In the genomic region with DNA sequence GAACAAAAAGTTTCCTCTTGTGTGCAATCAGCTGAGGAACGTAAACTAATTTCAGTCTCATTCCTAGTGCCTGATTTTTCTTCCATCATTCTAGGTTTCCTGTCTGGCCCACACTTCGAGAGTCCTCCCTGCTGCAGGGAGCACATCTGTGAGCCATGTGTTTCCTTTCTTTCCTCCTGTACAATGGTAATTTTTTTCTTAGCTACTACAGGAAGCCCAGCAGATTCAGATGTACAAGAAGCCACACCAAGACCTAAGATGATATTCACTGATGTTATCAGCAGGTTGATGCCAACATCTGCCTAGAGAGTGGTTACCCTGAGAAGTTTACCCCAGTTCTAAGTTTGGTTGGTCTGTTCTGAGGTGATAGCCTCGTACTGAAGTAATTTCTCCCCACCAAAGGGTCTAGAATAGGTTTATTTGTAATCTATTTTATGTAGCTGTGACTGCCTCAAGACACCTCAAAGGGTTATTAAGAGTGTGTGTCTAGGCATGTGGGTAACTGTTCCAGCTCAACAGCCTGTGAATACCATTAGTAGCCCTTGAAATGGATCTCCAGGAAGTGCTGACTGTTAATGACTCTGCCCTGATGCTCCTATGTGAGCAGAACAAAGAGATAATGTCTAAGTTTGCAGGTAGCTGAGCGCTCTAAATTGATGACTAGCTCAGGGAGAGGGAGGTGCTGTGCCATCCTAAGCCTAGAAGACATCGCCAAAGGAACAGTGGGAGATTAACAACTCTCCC, we compare ENCODE assay signal across 22 cellular contexts. TPM values are rescaled to one million over a fixed set of nuclear protein-coding genes. Genes with fewer than 3 reads are reported as not detected.
DNase-seq lines count a peak whose midpoint lies in the region; ATAC-seq, FAIRE-seq and TF ChIP-seq lines count a peak whose summit lies in the region.
"Had no signal": no experiment of that assay in that cellular context is flagged by ENCODE, and none has a peak within 500 bp of the region (broad histone marks: within the 10 kb centered on the region; RNA-seq: fewer than 3 reads in every experiment).

No MANE protein-coding gene starts in this region.

- H3K36me3 ChIP-seq in DND-41 (ENCODE audit: insufficient read depth, low read length) (no peaks in the 10 kb centered on the region), bronchial epithelial cell (ENCODE audit: control insufficient read depth, insufficient read depth, low read length) (no peaks in the 10 kb centered on the region), mucosa of descending colon (ENCODE audit: low read depth) (no peaks in the 10 kb centered on the region), upper lobe of left lung (no peaks in the 10 kb centered on the region)
- H3K36me3 ChIP-seq: esophagus squamous epithelium, SJSA1, stomach had no signal

- intact Hi-C loops in CD14-positive monocyte (cut with micrococcal nuclease), result no loop called here
- intact Hi-C loops in mucosa of descending colon (cut with DNase I, micrococcal nuclease), result no loop called here

- H3K27me3 Mint-ChIP-seq in CD14-positive monocyte (ENCODE audit: low read depth in 3 of 3), result peaks cover 2 to 4% (median 4%) of the 10 kb centered on the region in 3 donors

- H3K9ac ChIP-seq in DND-41 (ENCODE audit: low read depth, low read length), result no peak overlapping the region

- no peak overlapping the region for H3K27ac Mint-ChIP-seq in CD14-positive monocyte

- H3K9me3 Mint-ChIP-seq in CD14-positive monocyte, result no peaks in the 10 kb centered on the region

- no peak overlapping the region for H3K4me2 ChIP-seq in DND-41 (ENCODE audit: insufficient read depth, low read length)

- H3K4me1 Mint-ChIP-seq in CD14-positive monocyte, result no peaks in the 10 kb centered on the region

- no peaks in the 10 kb centered on the region for H3K79me2 ChIP-seq in DND-41 (ENCODE audit: insufficient read depth, low read length)

- no peak overlapping the region for H2AFZ ChIP-seq in DND-41 (ENCODE audit: low read depth, low read length)

- no peaks in the 10 kb centered on the region for H3K36me3 Mint-ChIP-seq in CD14-positive monocyte

- H3K4me3 ChIP-seq in DND-41 (ENCODE audit: low read depth in 1 of 2, low read length in 2 of 2), result no peak overlapping the region
- H3K4me3 ChIP-seq in bronchial epithelial cell (ENCODE audit: low read depth, low read length), result no peak overlapping the region
- H3K4me3 ChIP-seq in mucosa of descending colon, result no peak overlapping the region
- no peak overlapping the region for H3K4me3 ChIP-seq in upper lobe of left lung
- H3K4me3 ChIP-seq: esophagus squamous epithelium, lung, SJSA1, stomach had no signal

- ATAC-seq in DND-41 (ENCODE audit: insufficient read depth, low read depth) (peak; percentile 92), mucosa of descending colon (no peak), upper lobe of left lung (ENCODE audit: low FRiP score in 2 of 2) (no peak)

- TF ChIP-seq POLR2A in upper lobe of left lung (IDR thresholded peaks at IDR 0.05), result no peak

- no peak for TF ChIP-seq CTCF in DND-41 (IDR thresholded peaks at IDR 0.05; ENCODE audit: borderline replicate concordance, extremely low read depth, low read length, poor library complexity, severe bottlenecking)
- no peak for TF ChIP-seq CTCF in bronchial epithelial cell (IDR thresholded peaks at IDR 0.05; ENCODE audit: insufficient read depth, low read length, severe bottlenecking)
- no peak for TF ChIP-seq CTCF in CD14-positive monocyte (IDR thresholded peaks at IDR 0.05)
- TF ChIP-seq CTCF in mucosa of descending colon (IDR thresholded peaks at IDR 0.05), result no peak
- no peak for TF ChIP-seq CTCF in upper lobe of left lung (IDR thresholded peaks at IDR 0.05)

- H3K27me3 ChIP-seq in DND-41 (ENCODE audit: insufficient read depth, low read length, poor library complexity), result no peaks in the 10 kb centered on the region
- H3K27me3 ChIP-seq in bronchial epithelial cell (ENCODE audit: control insufficient read depth, insufficient read depth, low read length), result no peaks in the 10 kb centered on the region
- no peaks in the 10 kb centered on the region for H3K27me3 ChIP-seq in upper lobe of left lung
- H3K27me3 ChIP-seq: SJSA1 had no signal

- H3K4me1 ChIP-seq in DND-41 (ENCODE audit: insufficient read depth, low read length) (peaks cover 13% of the 10 kb centered on the region), mucosa of descending colon (ENCODE audit: low read depth) (no peaks in the 10 kb centered on the region), upper lobe of left lung (peaks cover 0 to 21% (median 3%) of the 10 kb centered on the region in 4 donors)
- H3K4me1 ChIP-seq: SJSA1 had no signal

- FAIRE-seq in bronchial epithelial cell (lab: Jason Lieb, UNC), result no peak
- FAIRE-seq: G401.6, islet of Langerhans, urothelium cell line had no signal

- 56 to 65% methylated on average over 5 of the region's 5 CpGs for WGBS in upper lobe of left lung, 2 donors

- H4K20me1 ChIP-seq in DND-41 (ENCODE audit: insufficient read depth, low read length), result no peaks in the 10 kb centered on the region

- H3K27ac ChIP-seq in DND-41 (ENCODE audit: low read length) (no peak overlapping the region), upper lobe of left lung (no peak overlapping the region)
- H3K27ac ChIP-seq: SJSA1 had no signal

- no peak for TF ChIP-seq EP300 in upper lobe of left lung (IDR thresholded peaks at IDR 0.05)

- H3K9me3 ChIP-seq in DND-41 (ENCODE audit: insufficient read depth, low read length, severe bottlenecking) (no peaks in the 10 kb centered on the region), mucosa of descending colon (no peaks in the 10 kb centered on the region), upper lobe of left lung (no peaks in the 10 kb centered on the region)
- H3K9me3 ChIP-seq: esophagus squamous epithelium, SJSA1, stomach had no signal

- DNase-seq in DND-41 (peak; percentile 27), HT1080 (ENCODE audit: low read depth) (peak; percentile 13), bronchial epithelial cell (ENCODE audit: low read depth) (peak; percentile 28), kidney tubule cell (ENCODE audit: low spot score) (peak; percentile 53), CD14-positive monocyte (ENCODE audit: low spot score) (no peak), SKM-1 (lab: John Stamatoyannopoulos, UW; ENCODE audit: unreplicated experiment) (no peak), mucosa of descending colon (no peak), upper lobe of left lung (no peak)
- DNase-seq: activated CD4-positive, CD25-positive, alpha-beta regulatory T cell treated with anti-CD3 and anti-CD28 coated beads, Interleukin-2, amount 50 U/mL, for 72 hours; Calu3; esophagus squamous epithelium; NCI-H524; stimulated activated CD4-positive, alpha-beta T cell treated with anti-CD3 and anti-CD28 coated beads, Interleukin-1b, Interleukin-23, amount 100 ng/mL, for 48 hours; stomach had no signal

- H3K4me3 Mint-ChIP-seq in CD14-positive monocyte, result no peak overlapping the region

RNA-seq across cellular contexts. Expression of a gene that starts 31.7 kb away (rescaled TPM):
- 0.13 TPM in 1 of 2 replicates, not detected in the other for total RNA-seq in HT1080 (2014; rRNA removed; shearing (Covaris generic))
- polyA plus RNA-seq in HT1080 (2015; cell fraction: cytosol; rRNA removed), result 0.06 and 0.23 TPM in 2 replicates
- polyA plus RNA-seq in HT1080 (2015; cell fraction: nucleus; rRNA removed), result 0.14 TPM in 1 of 2 replicates, not detected in the other
- total RNA-seq in bronchial epithelial cell (not detected in 2 replicates), mucosa of descending colon (under 1 TPM in 1 of 3 donors, not detected in 2; 0.63 TPM), upper lobe of left lung (under 1 TPM in 1 of 6 donors, not detected in 5; 0.47 TPM)
- polyA plus RNA-seq in CD14-positive monocyte, result not detected
- total RNA-seq: Calu3, cardiac septum, esophagus squamous epithelium, H4, osteocyte, SJSA1, stomach had no signal

Comparison
In these comparisons a context has a peak if more than half of its experiments do, and no peak if none do; other contexts are left out.
1. DNase-seq: peak in DND-41 (single experiment), HT1080 (single experiment), bronchial epithelial cell (single experiment) and kidney tubule cell (single experiment); none in CD14-positive monocyte (single experiment), SKM-1 (single experiment), mucosa of descending colon (0 of 3) and upper lobe of left lung (0 of 2).